In the genomic region with DNA sequence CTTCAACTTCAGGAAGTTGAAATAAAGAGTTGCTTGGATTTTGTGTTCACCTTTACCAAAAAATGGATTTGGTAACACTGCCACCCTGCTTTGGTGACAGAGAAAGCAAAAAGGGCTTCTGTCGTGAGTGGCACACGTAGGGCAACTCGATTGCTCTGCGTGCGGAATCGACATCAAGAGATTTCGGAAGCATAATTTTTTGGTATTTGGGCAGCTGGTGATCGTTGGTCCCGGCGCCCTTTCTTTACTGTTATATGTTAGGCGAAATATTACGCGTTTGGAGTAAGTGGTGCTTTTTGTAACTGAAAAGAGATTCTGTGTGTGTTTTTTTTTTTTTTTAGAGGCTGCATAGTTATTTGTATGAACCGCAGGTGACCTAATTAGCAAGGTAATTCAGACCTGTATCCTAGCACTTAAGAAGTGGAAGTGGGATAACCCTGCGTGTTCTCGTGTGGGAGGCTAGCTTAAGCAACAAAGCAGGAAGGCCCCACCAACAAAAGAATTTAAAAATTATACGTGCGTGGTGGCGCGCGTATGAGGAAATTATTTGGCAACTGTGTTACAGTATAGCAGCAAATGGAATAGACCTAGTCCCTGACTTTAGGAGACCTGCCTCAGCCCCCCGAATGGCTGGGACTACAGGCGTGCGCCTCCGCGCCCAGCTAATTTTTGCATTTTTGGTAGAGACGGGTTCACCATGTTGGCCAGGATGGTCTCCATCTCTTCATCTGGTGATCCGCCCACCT, we compare ENCODE assay signal across 8 cellular contexts.
DNase-seq lines count a peak whose midpoint lies in the region; ATAC-seq and TF ChIP-seq lines count a peak whose summit lies in the region.

A gene (plus strand): TSS at position 108 of the 746 bp plus-strand sequence.

- peak; percentile 29 for TF ChIP-seq CTCF in astrocyte of the spinal cord (IDR thresholded peaks at IDR 0.05; ENCODE audit: low read depth, low read length)
- no peak for TF ChIP-seq CTCF in retinal pigment epithelial cell (conservative IDR thresholded peaks at IDR 0.05; ENCODE audit: low read depth, low read length)

- H3K4me3 ChIP-seq in astrocyte of the spinal cord (ENCODE audit: low read depth, low read length) (peak within 1 kb of the TSS; percentile 37), retinal pigment epithelial cell (ENCODE audit: low read length) (peak within 1 kb of the TSS; percentile 44)

- in situ Hi-C loops in astrocyte of the spinal cord (cut with HindIII; ENCODE audit: low sequenced_read_pairs): no loop called here

- DNase-seq in activated gamma-delta T cell treated with Interleukin-2 at 50 U/mL for 16 hours (peak; percentile 83), activated gamma-delta T cell (lab: John Stamatoyannopoulos, UW) (no peak), NCI-H2029 (lab: John Stamatoyannopoulos, UW) (peak; percentile 91), T-helper 9 cell (peak; percentile 80), astrocyte of the spinal cord (ENCODE audit: low read depth, low spot score) (peak; percentile 98), hypothalamus (lab: John Stamatoyannopoulos, UW) (peak in 49 of 51 donors; percentile 11 to 99 (median 69)), retinal pigment epithelial cell (ENCODE audit: low read depth) (peak; percentile 94)

- ATAC-seq in HG02981 (IDR thresholded peaks at IDR 0.05; ENCODE audit: unreplicated experiment): peak; percentile 59
